Comparison of ENCODE assay signal across 8 cellular contexts in genomic region chr12:57520008-57520726, GRCh38. TPM values are rescaled to one million over a fixed set of nuclear protein-coding genes. Genes with fewer than 3 reads are reported as not detected.
DNase-seq lines count a peak whose midpoint lies in the region; ATAC-seq and TF ChIP-seq lines count a peak whose summit lies in the region.

Gene DDIT3, minus strand, starts transcription at chr12:57520514. Its CDS starts 3,108 bp downstream, at chr12:57517406.

- H3K4me1 Mint-ChIP-seq in activated naive CD4-positive, alpha-beta T cell treated with anti-CD3 and anti-CD28 coated beads, Interleukin-2, amount 10 ng/mL, durations not matched to agents 7 days and 5 days, result peaks cover 61% of the 10 kb centered on the region

- TF ChIP-seq POLR2A in gastroesophageal sphincter (IDR thresholded peaks at IDR 0.05), result peak; percentile 98 to 99

- peak within 1 kb of the TSS; percentile 98 for H3K9ac ChIP-seq in SK-N-MC (ENCODE audit: insufficient read length)

- peak within 1 kb of the TSS; percentile 96 for H3K4me3 Mint-ChIP-seq in activated naive CD4-positive, alpha-beta T cell treated with anti-CD3 and anti-CD28 coated beads, Interleukin-2, amount 10 ng/mL, durations not matched to agents 7 days and 5 days

- DNase-seq in NCI-H1048 (lab: John Stamatoyannopoulos, UW), result peak; percentile 98
- DNase-seq in SK-N-MC (ENCODE audit: low read depth, low spot score), result peak; percentile 88
- DNase-seq in activated naive CD4-positive, alpha-beta T cell treated with anti-CD3 and anti-CD28 coated beads, Interleukin-2, amount 10 ng/mL, durations not matched to agents 7 days and 5 days, result peak; percentile 99
- peak in 53 of 56 donors; percentile 83 to 100 (median 99) for DNase-seq in nucleus accumbens (lab: John Stamatoyannopoulos, UW)
- DNase-seq in superior temporal gyrus (ENCODE audit: extremely low spot score), result peak; percentile 98

- H3K27me3 Mint-ChIP-seq in activated naive CD4-positive, alpha-beta T cell treated with anti-CD3 and anti-CD28 coated beads, Interleukin-2, amount 10 ng/mL, durations not matched to agents 7 days and 5 days, result peaks cover 5% of the 10 kb centered on the region

- no peaks in the 10 kb centered on the region for H3K9me3 Mint-ChIP-seq in activated naive CD4-positive, alpha-beta T cell treated with anti-CD3 and anti-CD28 coated beads, Interleukin-2, amount 10 ng/mL, durations not matched to agents 7 days and 5 days

- H3K27ac ChIP-seq in SK-N-MC, result peak within 1 kb of the TSS; percentile 100
- H3K27ac ChIP-seq in gastroesophageal sphincter, result peak within 1 kb of the TSS; percentile 97 to 99 (median 98)

- H3K4me3 ChIP-seq in GM08714 (ENCODE audit: low read length) (peak within 1 kb of the TSS; percentile 89), SK-N-MC (peak within 1 kb of the TSS; percentile 94), gastroesophageal sphincter (peak within 1 kb of the TSS; percentile 74 to 79)

- WGBS in gastroesophageal sphincter (ENCODE audit: low coverage in 1 of 2), 2 donors, result 0 to 3% methylated on average over 11 to 15 of the region's 48 CpGs

- H3K27me3 ChIP-seq in gastroesophageal sphincter, result no peaks in the 10 kb centered on the region

- no peak for TF ChIP-seq EP300 in gastroesophageal sphincter (IDR thresholded peaks at IDR 0.05)

- H3K27ac Mint-ChIP-seq in activated naive CD4-positive, alpha-beta T cell treated with anti-CD3 and anti-CD28 coated beads, Interleukin-2, amount 10 ng/mL, durations not matched to agents 7 days and 5 days, result peak within 1 kb of the TSS; percentile 100

- peak; percentile 64 for ATAC-seq in HG02571 (IDR thresholded peaks at IDR 0.05; ENCODE audit: unreplicated experiment)
- peak; percentile 86 for ATAC-seq in gastroesophageal sphincter

- CTCF ChIA-PET in activated naive CD4-positive, alpha-beta T cell treated with anti-CD3 and anti-CD28 coated beads, Interleukin-2, amount 10 ng/mL, durations not matched to agents 7 days and 5 days (lab: Charles Lee), result interaction anchor here (0.6 to 1.0 kb wide), 3 partner anchors 34 to 236 kb away, joined by 3 read pairs; no protein-coding TSS in a partner anchor

- H3K36me3 ChIP-seq in SK-N-MC (ENCODE audit: insufficient read depth, low read length) (peaks cover 62% of the 10 kb centered on the region), gastroesophageal sphincter (peaks cover under 1 to 38% of the 10 kb centered on the region in 2 donors)

- H3K9me3 ChIP-seq in SK-N-MC (ENCODE audit: low read depth, low read length) (no peaks in the 10 kb centered on the region), gastroesophageal sphincter (no peaks in the 10 kb centered on the region)

- TF ChIP-seq CTCF in gastroesophageal sphincter (IDR thresholded peaks at IDR 0.05), result no peak

- peaks cover 5 to 77% (median 51%) of the 10 kb centered on the region in 3 donors for H3K4me1 ChIP-seq in gastroesophageal sphincter

- H3K36me3 Mint-ChIP-seq in activated naive CD4-positive, alpha-beta T cell treated with anti-CD3 and anti-CD28 coated beads, Interleukin-2, amount 10 ng/mL, durations not matched to agents 7 days and 5 days, result peaks cover 58% of the 10 kb centered on the region

RNA-seq across cellular contexts. Expression of gene DDIT3, which starts in this region (rescaled TPM):
- total RNA-seq in gastroesophageal sphincter, result 10 to 100 TPM; 17.7 to 41.2 (median 36.5) TPM

Comparison
In these comparisons a context has a peak if more than half of its experiments do, and no peak if none do; other contexts are left out.
1. Peak in every context shown above with its lines: DNase-seq, ATAC-seq, H3K4me3 ChIP-seq and H3K27ac ChIP-seq.